Comparison of ENCODE assay signal across 8 cellular contexts in genomic region chr22:30694638-30695350, GRCh38. TPM values are rescaled to one million over a fixed set of nuclear protein-coding genes. Genes with fewer than 3 reads are reported as not detected.
A peak's percentile ranks its signal among the peaks of the same experiment; 100 is the strongest.
DNase-seq lines count a peak whose midpoint lies in the region; ATAC-seq and TF ChIP-seq lines count a peak whose summit lies in the region.

A gene with protein sequence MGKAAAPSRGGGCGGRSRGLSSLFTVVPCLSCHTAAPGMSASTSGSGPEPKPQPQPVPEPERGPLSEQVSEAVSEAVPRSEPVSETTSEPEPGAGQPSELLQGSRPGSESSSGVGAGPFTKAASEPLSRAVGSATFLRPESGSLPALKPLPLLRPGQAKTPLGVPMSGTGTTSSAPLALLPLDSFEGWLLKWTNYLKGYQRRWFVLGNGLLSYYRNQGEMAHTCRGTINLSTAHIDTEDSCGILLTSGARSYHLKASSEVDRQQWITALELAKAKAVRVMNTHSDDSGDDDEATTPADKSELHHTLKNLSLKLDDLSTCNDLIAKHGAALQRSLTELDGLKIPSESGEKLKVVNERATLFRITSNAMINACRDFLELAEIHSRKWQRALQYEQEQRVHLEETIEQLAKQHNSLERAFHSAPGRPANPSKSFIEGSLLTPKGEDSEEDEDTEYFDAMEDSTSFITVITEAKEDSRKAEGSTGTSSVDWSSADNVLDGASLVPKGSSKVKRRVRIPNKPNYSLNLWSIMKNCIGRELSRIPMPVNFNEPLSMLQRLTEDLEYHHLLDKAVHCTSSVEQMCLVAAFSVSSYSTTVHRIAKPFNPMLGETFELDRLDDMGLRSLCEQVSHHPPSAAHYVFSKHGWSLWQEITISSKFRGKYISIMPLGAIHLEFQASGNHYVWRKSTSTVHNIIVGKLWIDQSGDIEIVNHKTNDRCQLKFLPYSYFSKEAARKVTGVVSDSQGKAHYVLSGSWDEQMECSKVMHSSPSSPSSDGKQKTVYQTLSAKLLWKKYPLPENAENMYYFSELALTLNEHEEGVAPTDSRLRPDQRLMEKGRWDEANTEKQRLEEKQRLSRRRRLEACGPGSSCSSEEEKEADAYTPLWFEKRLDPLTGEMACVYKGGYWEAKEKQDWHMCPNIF (plus strand): TSS chr22:30694874. CDS start chr22:30694910, 36 bp downstream.

- peaks cover 5% of the 10 kb centered on the region for H3K27me3 Mint-ChIP-seq in CD4-positive, CD25-positive, alpha-beta regulatory T cell
- peaks cover 69% of the 10 kb centered on the region for H3K27me3 Mint-ChIP-seq in dendritic cell treated with granulocyte-macrophage colony-stimulating factor and Interleukin-4, amounts not matched to agents 40 ng/mL and 50 ng/mL, for 4 days

- no peak for TF ChIP-seq CTCF in lower leg skin (IDR thresholded peaks at IDR 0.05)

- peak; percentile 12 to 47 (median 33) for DNase-seq in CD4-positive, CD25-positive, alpha-beta regulatory T cell
- no peak for DNase-seq in HT1080 (ENCODE audit: low read depth)
- DNase-seq in activated CD4-positive, alpha-beta T cell treated with anti-CD3 and anti-CD28 coated beads for 48 hours = peak; percentile 36
- DNase-seq in lower leg skin (ENCODE audit: low spot score in 2 of 2) = peak in 1 of 2 donors; percentile 15
- peak; percentile 8 for DNase-seq in stimulated activated CD8-positive, alpha-beta memory T cell treated with anti-CD3 and anti-CD28 coated beads, Interleukin-12 subunit alpha, Interleukin-12 subunit beta, amount 100 ng/mL, for 4 hours (ENCODE audit: low read depth)
- DNase-seq in OCI-M2 (lab: John Stamatoyannopoulos, UW; ENCODE audit: unreplicated experiment) = no peak

- intact Hi-C loops in dendritic cell treated with granulocyte-macrophage colony-stimulating factor and Interleukin-4, amounts not matched to agents 40 ng/mL and 50 ng/mL, for 4 days (cut with micrococcal nuclease) = loop anchor here (10.0 kb wide), 1 partner anchor 60 kb away; the partner anchor contains the start of gene SLC35E4
- intact Hi-C loops in lower leg skin (cut with DNase I; ENCODE audit: low total_unique reads) = no loop called here

- H3K9me3 Mint-ChIP-seq in CD4-positive, CD25-positive, alpha-beta regulatory T cell = no peaks in the 10 kb centered on the region
- H3K9me3 Mint-ChIP-seq in dendritic cell treated with granulocyte-macrophage colony-stimulating factor and Interleukin-4, amounts not matched to agents 40 ng/mL and 50 ng/mL, for 4 days = no peaks in the 10 kb centered on the region

- peaks cover 6% of the 10 kb centered on the region for H3K4me1 ChIP-seq in CD4-positive, CD25-positive, alpha-beta regulatory T cell (ENCODE audit: control insufficient read depth, insufficient read depth, low read length, poor library complexity, severe bottlenecking)

- no peaks in the 10 kb centered on the region for H3K36me3 ChIP-seq in CD4-positive, CD25-positive, alpha-beta regulatory T cell (ENCODE audit: control insufficient read depth, insufficient read depth, low read length)

- ATAC-seq in CD4-positive, CD25-positive, alpha-beta regulatory T cell (ENCODE audit: low read depth in 2 of 2) = peak; percentile 51 to 59
- no peak for ATAC-seq in GM21515 (IDR thresholded peaks at IDR 0.05; ENCODE audit: unreplicated experiment)

- H3K27ac ChIP-seq in CD4-positive, CD25-positive, alpha-beta regulatory T cell (ENCODE audit: insufficient read depth, low read length, poor library complexity, severe bottlenecking) = no peak within 1 kb of the TSS

- peaks cover 0 to 27% (median 18%) of the 10 kb centered on the region in 4 donors for H3K4me1 Mint-ChIP-seq in CD4-positive, CD25-positive, alpha-beta regulatory T cell
- no peaks in the 10 kb centered on the region for H3K4me1 Mint-ChIP-seq in dendritic cell treated with granulocyte-macrophage colony-stimulating factor and Interleukin-4, amounts not matched to agents 40 ng/mL and 50 ng/mL, for 4 days (ENCODE audit: low read depth)

- H3K4me3 ChIP-seq in CD4-positive, CD25-positive, alpha-beta regulatory T cell (ENCODE audit: low read depth, low read length) = peak within 1 kb of the TSS; percentile 67
- H3K4me3 ChIP-seq in lower leg skin (ENCODE audit: low read depth, poor library complexity, severe bottlenecking) = peak within 1 kb of the TSS; percentile 31

- no peaks in the 10 kb centered on the region for H3K9me3 ChIP-seq in CD4-positive, CD25-positive, alpha-beta regulatory T cell (ENCODE audit: control insufficient read depth in 2 of 2, low read length in 2 of 2)

- no peaks in the 10 kb centered on the region for H3K36me3 Mint-ChIP-seq in CD4-positive, CD25-positive, alpha-beta regulatory T cell
- no peaks in the 10 kb centered on the region for H3K36me3 Mint-ChIP-seq in dendritic cell treated with granulocyte-macrophage colony-stimulating factor and Interleukin-4, amounts not matched to agents 40 ng/mL and 50 ng/mL, for 4 days (ENCODE audit: low read depth)

- H3K4me3 Mint-ChIP-seq in CD4-positive, CD25-positive, alpha-beta regulatory T cell = peak within 1 kb of the TSS; percentile 84 to 98 (median 96)
- H3K4me3 Mint-ChIP-seq in dendritic cell treated with granulocyte-macrophage colony-stimulating factor and Interleukin-4, amounts not matched to agents 40 ng/mL and 50 ng/mL, for 4 days = peak within 1 kb of the TSS; percentile 72

- H3K27ac Mint-ChIP-seq in CD4-positive, CD25-positive, alpha-beta regulatory T cell = peak within 1 kb of the TSS; percentile 43 to 88 (median 82)
- H3K27ac Mint-ChIP-seq in dendritic cell treated with granulocyte-macrophage colony-stimulating factor and Interleukin-4, amounts not matched to agents 40 ng/mL and 50 ng/mL, for 4 days = peak within 1 kb of the TSS; percentile 25

- H3K27me3 ChIP-seq in CD4-positive, CD25-positive, alpha-beta regulatory T cell (ENCODE audit: control insufficient read depth, insufficient read depth, low read length) = peaks cover 3% of the 10 kb centered on the region

- WGBS in lower leg skin, 2 donors = 0 to 47% methylated on average over 11 to 40 of the region's 88 CpGs

- no peak for TF ChIP-seq POLR2A in lower leg skin (IDR thresholded peaks at IDR 0.05)

RNA-seq across cellular contexts. Expression of the gene that starts here (rescaled TPM):
- 9.9 TPM for total RNA-seq in CD4-positive, CD25-positive, alpha-beta regulatory T cell
- 1 to 10 TPM in 2 of 4 donors, under 1 TPM in 2; 0.86 to 1.9 (median 1.3) TPM for polyA plus RNA-seq in CD4-positive, CD25-positive, alpha-beta regulatory T cell
- 22.5 and 24.3 TPM in 2 replicates for total RNA-seq in HT1080 (2014; rRNA removed; shearing (Covaris generic))
- 16.3 and 17.5 TPM in 2 replicates for polyA plus RNA-seq in HT1080 (2015; cell fraction: cytosol; rRNA removed)
- 5.5 and 6.7 TPM in 2 replicates for polyA plus RNA-seq in HT1080 (2015; cell fraction: nucleus; rRNA removed)
- total RNA-seq in lower leg skin = 10 to 100 TPM in 2 of 4 donors, 1 to 10 TPM in 2; 7.2 to 13.3 (median 10.0) TPM

Comparison
In these comparisons a context has a peak if more than half of its experiments do, and no peak if none do; other contexts are left out.
1. DNase-seq: peak in CD4-positive, CD25-positive, alpha-beta regulatory T cell (3 of 3), activated CD4-positive, alpha-beta T cell treated with anti-CD3 and anti-CD28 coated beads for 48 hours (single experiment) and stimulated activated CD8-positive, alpha-beta memory T cell treated with anti-CD3 and anti-CD28 coated beads, Interleukin-12 subunit alpha, Interleukin-12 subunit beta, amount 100 ng/mL, for 4 hours (single experiment); none in HT1080 (single experiment) and OCI-M2 (single experiment).